ENCODE assay signal across 30 cellular contexts in the genomic region with DNA sequence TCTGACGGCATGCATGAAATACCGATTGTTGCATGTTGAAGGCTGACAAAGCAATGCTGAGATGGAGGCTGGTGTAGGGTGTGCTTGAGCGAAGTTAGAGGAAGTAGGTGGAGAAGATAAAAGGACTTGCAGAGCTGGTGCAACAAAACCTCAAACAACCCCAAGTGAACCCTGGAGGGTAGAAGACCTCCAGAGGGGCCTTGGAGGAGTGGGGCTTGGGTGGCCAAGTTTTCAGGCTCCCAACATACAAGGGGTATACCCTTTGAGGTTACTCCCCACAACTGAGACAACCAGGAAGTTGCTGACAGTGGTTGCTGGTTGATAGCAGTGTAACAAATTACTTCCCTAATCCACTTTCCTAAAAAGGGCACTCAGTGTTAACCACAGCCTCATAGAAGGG.
DNase-seq lines count a peak whose midpoint lies in the region; ATAC-seq and TF ChIP-seq lines count a peak whose summit lies in the region.
"Had no signal": no experiment of that assay in that cellular context is flagged by ENCODE, and none has a peak within 500 bp of the region (broad histone marks: within the 10 kb centered on the region; RNA-seq: fewer than 3 reads in every experiment).

No MANE protein-coding gene starts in this region.

- TF ChIP-seq CTCF in RWPE1 (conservative IDR thresholded peaks at IDR 0.05; ENCODE audit: low read depth), result no peak

- no peaks in the 10 kb centered on the region for H4K20me1 ChIP-seq in BLaER1 treated with 17β-estradiol and CSF1 and Interleukin-3, amounts not matched to agents 10 nM and 100 nM

- DNase-seq in KG1 (lab: John Stamatoyannopoulos, UW) (peak; percentile 6), OCI-M1 (lab: John Stamatoyannopoulos, UW) (peak; percentile 56), medulla oblongata (ENCODE audit: extremely low spot score) (peak; percentile 8), RWPE1 (ENCODE audit: low spot score) (no peak), NAMALWA (ENCODE audit: low spot score) (no peak), NCI-H1417 treated with DMSO at 0.1 percent for 48 hours (lab: John Stamatoyannopoulos, UW) (no peak)
- DNase-seq: activated CD4-positive, alpha-beta T cell treated with anti-CD3 and anti-CD28 coated beads for 36 hours; activated naive CD4-positive, alpha-beta T cell treated with Interleukin-2 at 50 U/mL for 16 hours; activated T-cell treated with anti-CD3 and anti-CD28 coated beads, Interleukin-2, amount 50 U/mL, for 4 hours; brain microvascular endothelial cell; CD4-positive, alpha-beta T cell; foreskin keratinocyte; immature natural killer cell; naive thymus-derived CD8-positive, alpha-beta T cell; NCI-H1092; NCI-H187 treated with DMSO at 0.1 percent for 48 hours; NCI-H526; occipital lobe; stimulated activated CD4-positive, alpha-beta T cell treated with anti-CD3 and anti-CD28 coated beads, Interleukin-4, amount 100 ng/mL, for 1 hour; SW 1271 had no signal

- CTCF ChIA-PET in RWPE1 (lab: Yijun Ruan, JAX), result no interaction called here

- H3K4me2 ChIP-seq in BLaER1 treated with 17β-estradiol and CSF1 and Interleukin-3, amounts not matched to agents 10 nM and 100 nM, result peak overlapping the region in 9 of 11 experiments; percentile 6 to 75 (median 43); a peak in 16 of 22 replicates
- H3K4me2 ChIP-seq: hepatocyte, smooth muscle cell had no signal

- POLR2A ChIA-PET in RWPE1 (lab: Yijun Ruan, JAX; ENCODE audit: low non-redundant PET), result no interaction called here

- H3K9me3 ChIP-seq in BLaER1 treated with 17β-estradiol and CSF1 and Interleukin-3, amounts not matched to agents 10 nM and 100 nM (replicated peaks in 1 of 11), result peaks cover 0 to 17% (median 0%) of the 10 kb centered on the region in 11 experiments; a peak in 3 of 22 replicates
- H3K9me3 ChIP-seq: adrenal gland had no signal

- H3K4me3 ChIP-seq in BLaER1 treated with 17β-estradiol and CSF1 and Interleukin-3, amounts not matched to agents 10 nM and 100 nM, result no peak overlapping the region
- H3K4me3 ChIP-seq: adrenal gland, hepatocyte, K562, smooth muscle cell had no signal

- peak overlapping the region in 4 of 11 experiments; percentile 46 to 69 (median 62); a peak in 8 of 22 replicates for H3K27ac ChIP-seq in BLaER1 treated with 17β-estradiol and CSF1 and Interleukin-3, amounts not matched to agents 10 nM and 100 nM
- no peak overlapping the region for H3K27ac ChIP-seq in RWPE1
- H3K27ac ChIP-seq: brain microvascular endothelial cell, foreskin keratinocyte, hepatocyte had no signal

- ATAC-seq in HG03196 (IDR thresholded peaks at IDR 0.05; ENCODE audit: unreplicated experiment), result no peak
- ATAC-seq: activated CD4-positive, alpha-beta T cell treated with anti-CD3 and anti-CD28 coated beads for 36 hours; activated T-cell treated with anti-CD3 and anti-CD28 coated beads, Interleukin-2, amount 50 U/mL, for 4 hours; esophagus mucosa; foreskin keratinocyte; HCT116; K562; left lobe of liver; naive thymus-derived CD8-positive, alpha-beta T cell; stimulated activated memory B cell treated with anti-CD40 and anti-IgM and Interleukin-4, amounts not matched to agents 10 μg/mL and 1 μg/mL and 100 μg/mL, for 72 hours had no signal

- no peaks in the 10 kb centered on the region for H3K36me3 ChIP-seq in BLaER1 treated with 17β-estradiol and CSF1 and Interleukin-3, amounts not matched to agents 10 nM and 100 nM
- H3K36me3 ChIP-seq: adrenal gland, brain microvascular endothelial cell had no signal

- H3K27me3 ChIP-seq in BLaER1 treated with 17β-estradiol and CSF1 and Interleukin-3, amounts not matched to agents 10 nM and 100 nM, result peaks cover 0 to 3% (median 0%) of the 10 kb centered on the region in 11 experiments; a peak in 1 of 22 replicates
- H3K27me3 ChIP-seq: adrenal gland, brain microvascular endothelial cell, foreskin keratinocyte, hepatocyte had no signal

- no peak overlapping the region for H3K9ac ChIP-seq in BLaER1 treated with 17β-estradiol and CSF1 and Interleukin-3, amounts not matched to agents 10 nM and 100 nM

- H3K4me1 ChIP-seq in BLaER1 treated with 17β-estradiol and CSF1 and Interleukin-3, amounts not matched to agents 10 nM and 100 nM, result peaks cover 8 to 55% (median 10%) of the 10 kb centered on the region in 10 experiments; a peak in 16 of 20 replicates
- H3K4me1 ChIP-seq: adrenal gland, foreskin keratinocyte had no signal

Comparison
In these comparisons a context has a peak if more than half of its experiments do, and no peak if none do; other contexts are left out.
1. DNase-seq: peak in KG1 (single experiment), OCI-M1 (single experiment) and medulla oblongata (single experiment); none in RWPE1 (single experiment), NAMALWA (single experiment) and NCI-H1417 treated with DMSO at 0.1 percent for 48 hours (single experiment).